Comparison of ENCODE assay signal across 22 cellular contexts in the genomic region with DNA sequence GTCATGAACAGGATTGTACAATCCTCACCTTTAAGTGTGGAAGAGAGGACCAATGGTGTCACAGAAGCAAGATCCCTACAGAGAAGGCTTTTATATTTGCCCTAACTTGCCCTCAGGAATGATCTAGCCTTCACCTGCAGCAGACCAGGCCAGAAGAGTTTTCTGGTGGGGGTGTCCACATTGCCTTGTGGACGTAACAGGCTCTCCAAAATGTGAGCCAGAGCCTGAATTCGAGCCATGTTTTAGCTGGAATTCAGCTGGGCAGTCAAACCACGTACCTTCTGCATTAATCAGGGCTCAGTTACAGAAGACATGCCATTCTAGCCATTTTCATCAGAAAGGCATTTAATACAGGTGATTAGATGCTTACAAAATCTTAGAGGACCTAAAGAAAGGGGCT.
"Had no signal": no experiment of that assay in that cellular context is flagged by ENCODE, and none has a peak within 500 bp of the region (broad histone marks: within the 10 kb centered on the region; RNA-seq: fewer than 3 reads in every experiment).

No MANE protein-coding gene starts in this region.

- H3K9me3 ChIP-seq: lower lobe of right lung, upper lobe of right lung had no signal

- H3K9ac ChIP-seq: neural progenitor cell had no signal

- H3K4me2 ChIP-seq: neural progenitor cell had no signal

- H3K4me1 Mint-ChIP-seq: activated naive CD8-positive, alpha-beta T cell treated with anti-CD3 and anti-CD28 coated beads, Interleukin-2, amount 10 ng/mL, durations not matched to agents 7 days and 5 days had no signal

- H3K36me3 Mint-ChIP-seq: activated CD4-positive, alpha-beta memory T cell treated with anti-CD3 and anti-CD28 coated beads for 36 hours; activated naive CD8-positive, alpha-beta T cell treated with anti-CD3 and anti-CD28 coated beads, Interleukin-2, amount 10 ng/mL, durations not matched to agents 7 days and 5 days; naive thymus-derived CD4-positive, alpha-beta T cell; neural progenitor cell had no signal

- H3K4me1 ChIP-seq: foreskin keratinocyte, neural progenitor cell had no signal

- H3K4me3 ChIP-seq: coronary artery, lower lobe of right lung, neural progenitor cell, upper lobe of right lung had no signal

- ATAC-seq: foreskin keratinocyte; left lobe of liver; lower lobe of right lung; naive thymus-derived CD4-positive, alpha-beta T cell; T-helper 17 cell; upper lobe of right lung had no signal

- H3K27ac ChIP-seq: coronary artery, foreskin keratinocyte, neural progenitor cell, upper lobe of right lung had no signal

- DNase-seq: activated B cell treated with CpG ODN at 0.5 μM for 24 hours; activated CD4-positive, alpha-beta memory T cell treated with anti-CD3 and anti-CD28 coated beads for 36 hours; activated CD4-positive, alpha-beta T cell treated with anti-CD3 and anti-CD28 coated beads for 4 hours; activated naive CD4-positive, alpha-beta T cell treated with anti-CD3 and anti-CD28 coated beads for 36 hours; activated naive CD8-positive, alpha-beta T cell treated with anti-CD3 and anti-CD28 coated beads, Interleukin-2, amount 10 ng/mL, durations not matched to agents 7 days and 5 days; activated T-cell treated with anti-CD3 and anti-CD28 coated beads, Interleukin-2, amount 50 U/mL, for 48 hours; amniotic stem cell; cerebellar nuclear complex; erythroblast; kidney; lower lobe of right lung; naive thymus-derived CD4-positive, alpha-beta T cell; retina; stimulated activated CD4-positive, alpha-beta T cell treated with anti-CD3 and anti-CD28 coated beads, Interleukin-4, amount 100 ng/mL, for 1 hour; stimulated activated naive CD4-positive, alpha-beta T cell treated with Interleukin-2 at 50 U/mL for 16 hours; T-helper 17 cell; upper lobe of right lung had no signal

- FAIRE-seq: kidney had no signal

- H3K27me3 ChIP-seq: foreskin keratinocyte, upper lobe of right lung had no signal

- H3K4me3 Mint-ChIP-seq: activated B cell treated with CpG ODN at 0.5 μM for 24 hours; activated CD4-positive, alpha-beta memory T cell treated with anti-CD3 and anti-CD28 coated beads for 36 hours; activated naive CD4-positive, alpha-beta T cell treated with anti-CD3 and anti-CD28 coated beads for 36 hours; activated naive CD8-positive, alpha-beta T cell treated with anti-CD3 and anti-CD28 coated beads, Interleukin-2, amount 10 ng/mL, durations not matched to agents 7 days and 5 days; naive thymus-derived CD4-positive, alpha-beta T cell; neural progenitor cell; T-helper 17 cell had no signal

- H3K9me3 Mint-ChIP-seq: activated B cell treated with CpG ODN at 0.5 μM for 24 hours; activated CD4-positive, alpha-beta memory T cell treated with anti-CD3 and anti-CD28 coated beads for 36 hours; activated naive CD4-positive, alpha-beta T cell treated with anti-CD3 and anti-CD28 coated beads for 36 hours; activated naive CD8-positive, alpha-beta T cell treated with anti-CD3 and anti-CD28 coated beads, Interleukin-2, amount 10 ng/mL, durations not matched to agents 7 days and 5 days; naive thymus-derived CD4-positive, alpha-beta T cell; neural progenitor cell had no signal

- H3K27ac Mint-ChIP-seq: activated B cell treated with CpG ODN at 0.5 μM for 24 hours; activated CD4-positive, alpha-beta memory T cell treated with anti-CD3 and anti-CD28 coated beads for 36 hours; activated naive CD4-positive, alpha-beta T cell treated with anti-CD3 and anti-CD28 coated beads for 36 hours; activated naive CD8-positive, alpha-beta T cell treated with anti-CD3 and anti-CD28 coated beads, Interleukin-2, amount 10 ng/mL, durations not matched to agents 7 days and 5 days; neural progenitor cell; progenitor cell of endocrine pancreas; T-helper 17 cell had no signal

- H3K36me3 ChIP-seq: lower lobe of right lung, neural progenitor cell, upper lobe of right lung had no signal

- H3K27me3 Mint-ChIP-seq: activated B cell treated with CpG ODN at 0.5 μM for 24 hours, progenitor cell of endocrine pancreas, T-helper 17 cell had no signal
